In the genomic region with DNA sequence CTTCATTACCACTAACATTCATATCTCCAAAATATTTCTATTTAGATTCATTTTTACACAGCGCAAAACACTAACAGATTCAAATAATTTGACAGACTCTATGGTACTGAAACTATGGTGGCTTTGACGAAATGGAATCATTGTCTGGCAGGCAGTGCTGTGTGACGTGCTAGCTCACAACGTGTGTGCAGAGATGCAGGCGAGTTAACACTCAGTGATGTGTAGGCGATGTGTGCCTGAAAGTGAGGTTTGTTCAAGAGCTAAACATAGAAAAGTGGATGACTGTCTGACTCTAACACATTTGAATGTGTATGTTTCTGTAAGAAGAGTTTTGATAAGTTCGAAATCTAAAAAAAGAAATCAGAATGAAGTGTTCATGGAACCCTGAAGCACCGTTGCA, we compare ENCODE assay signal across 24 cellular contexts.
DNase-seq lines count a peak whose midpoint lies in the region; ATAC-seq, FAIRE-seq and TF ChIP-seq lines count a peak whose summit lies in the region.
"Had no signal": no experiment of that assay in that cellular context is flagged by ENCODE, and none has a peak within 500 bp of the region (broad histone marks: within the 10 kb centered on the region; RNA-seq: fewer than 3 reads in every experiment).

No MANE protein-coding gene starts in this region.

- no peak overlapping the region for H3K4me3 ChIP-seq in BLaER1
- no peak overlapping the region for H3K4me3 ChIP-seq in adrenal gland
- H3K4me3 ChIP-seq in pancreas = no peak overlapping the region
- H3K4me3 ChIP-seq: GM12878, SJCRH30 had no signal

- H3K9me3 ChIP-seq in BLaER1 (no peaks in the 10 kb centered on the region), adrenal gland (replicated peaks in 1 of 3) (no peaks in the 10 kb centered on the region), pancreas (no peaks in the 10 kb centered on the region)
- H3K9me3 ChIP-seq: SJCRH30 had no signal

- WGBS in adrenal gland, 4 donors = 75 to 87% (median 78%) methylated on average over 8 of the region's 8 CpGs
- WGBS in pancreas, 2 donors = 60 to 78% methylated on average over 8 of the region's 8 CpGs

- ATAC-seq in pancreas (no peak), HG03280 (IDR thresholded peaks at IDR 0.05; ENCODE audit: unreplicated experiment) (no peak)
- ATAC-seq: GM12878, HCT116 had no signal

- intact Hi-C loops in adrenal gland (cut with DNase I) (no loop called here), pancreas (cut with DNase I) (no loop called here)

- H3K36me3 ChIP-seq in BLaER1 (no peaks in the 10 kb centered on the region), adrenal gland (replicated peaks in 1 of 2) (no peaks in the 10 kb centered on the region), pancreas (no peaks in the 10 kb centered on the region)
- H3K36me3 ChIP-seq: SJCRH30 had no signal

- peak in 34 of 61 donors; percentile 1 to 86 (median 22) for DNase-seq in caudate nucleus (lab: John Stamatoyannopoulos, UW)
- peak; percentile 66 for DNase-seq in middle frontal gyrus (ENCODE audit: extremely low spot score, low spot score)
- no peak for DNase-seq in adrenal gland
- no peak for DNase-seq in pancreas
- no peak for DNase-seq in activated T-cell treated with anti-CD3 and anti-CD28 coated beads, Interleukin-2, amount 50 U/mL, for 48 hours
- DNase-seq: CD4-positive, CD25-positive, alpha-beta regulatory T cell; EL; GDM1; NCI-H1092; NCI-H1417 treated with DMSO at 0.1 percent for 48 hours; NCI-H1694 treated with DMSO at 0.1 percent for 48 hours; NCI-H2081; NCI-H2171 treated with DMSO at 0.1 percent for 48 hours; NCI-H345; NCI-H510A treated with DMSO at 0.1 percent for 48 hours; SJCRH30 had no signal

- peak overlapping the region; percentile 49 for H3K4me2 ChIP-seq in BLaER1

- H3K27ac ChIP-seq in BLaER1 (no peak overlapping the region), C4-2B (peak overlapping the region; percentile 48; the same call in 1 of the 2 replicates), caudate nucleus (ENCODE audit: low read depth, low read length) (peak overlapping the region; percentile 40), adrenal gland (no peak overlapping the region), pancreas (no peak overlapping the region)
- H3K27ac ChIP-seq: HL-60, SJCRH30 had no signal

- no peaks in the 10 kb centered on the region for H4K20me1 ChIP-seq in BLaER1

- no peak for TF ChIP-seq POLR2A in adrenal gland (IDR thresholded peaks at IDR 0.05)

- H3K9ac ChIP-seq in BLaER1 = no peak overlapping the region

- H3K27me3 ChIP-seq in BLaER1 = 0 out of 2 replicates have a peak, but pooled peaks cover 5% of the 10 kb centered on the region
- no peaks in the 10 kb centered on the region for H3K27me3 ChIP-seq in adrenal gland
- H3K27me3 ChIP-seq in pancreas = no peaks in the 10 kb centered on the region
- H3K27me3 ChIP-seq: SJCRH30 had no signal

- no peak for FAIRE-seq in pancreas (lab: Jason Lieb, UNC)
- FAIRE-seq: D721Med, GM12878, RCC 7860 had no signal

- no peak for TF ChIP-seq CTCF in C4-2B (conservative IDR thresholded peaks at IDR 0.05)
- TF ChIP-seq CTCF in adrenal gland (IDR thresholded peaks at IDR 0.05) = no peak
- TF ChIP-seq CTCF in pancreas (IDR thresholded peaks at IDR 0.05) = no peak

- H3K4me1 ChIP-seq in BLaER1 = peaks cover 19% of the 10 kb centered on the region
- H3K4me1 ChIP-seq in adrenal gland (replicated peaks in 1 of 2) = no peaks in the 10 kb centered on the region
- H3K4me1 ChIP-seq in pancreas = no peaks in the 10 kb centered on the region
- H3K4me1 ChIP-seq: SJCRH30 had no signal

Comparison
In these comparisons a context has a peak if more than half of its experiments do, and no peak if none do; other contexts are left out.
1. H3K27ac ChIP-seq: peak in C4-2B (single experiment) and caudate nucleus (single experiment); none in BLaER1 (single experiment), adrenal gland (0 of 5) and pancreas (0 of 4).
2. DNase-seq: peak in caudate nucleus (34 of 61) and middle frontal gyrus (single experiment); none in adrenal gland (0 of 7), pancreas (0 of 6) and activated T-cell treated with anti-CD3 and anti-CD28 coated beads, Interleukin-2, amount 50 U/mL, for 48 hours (0 of 2).